22 cellular contexts compared by ENCODE assay signal in the genomic region with DNA sequence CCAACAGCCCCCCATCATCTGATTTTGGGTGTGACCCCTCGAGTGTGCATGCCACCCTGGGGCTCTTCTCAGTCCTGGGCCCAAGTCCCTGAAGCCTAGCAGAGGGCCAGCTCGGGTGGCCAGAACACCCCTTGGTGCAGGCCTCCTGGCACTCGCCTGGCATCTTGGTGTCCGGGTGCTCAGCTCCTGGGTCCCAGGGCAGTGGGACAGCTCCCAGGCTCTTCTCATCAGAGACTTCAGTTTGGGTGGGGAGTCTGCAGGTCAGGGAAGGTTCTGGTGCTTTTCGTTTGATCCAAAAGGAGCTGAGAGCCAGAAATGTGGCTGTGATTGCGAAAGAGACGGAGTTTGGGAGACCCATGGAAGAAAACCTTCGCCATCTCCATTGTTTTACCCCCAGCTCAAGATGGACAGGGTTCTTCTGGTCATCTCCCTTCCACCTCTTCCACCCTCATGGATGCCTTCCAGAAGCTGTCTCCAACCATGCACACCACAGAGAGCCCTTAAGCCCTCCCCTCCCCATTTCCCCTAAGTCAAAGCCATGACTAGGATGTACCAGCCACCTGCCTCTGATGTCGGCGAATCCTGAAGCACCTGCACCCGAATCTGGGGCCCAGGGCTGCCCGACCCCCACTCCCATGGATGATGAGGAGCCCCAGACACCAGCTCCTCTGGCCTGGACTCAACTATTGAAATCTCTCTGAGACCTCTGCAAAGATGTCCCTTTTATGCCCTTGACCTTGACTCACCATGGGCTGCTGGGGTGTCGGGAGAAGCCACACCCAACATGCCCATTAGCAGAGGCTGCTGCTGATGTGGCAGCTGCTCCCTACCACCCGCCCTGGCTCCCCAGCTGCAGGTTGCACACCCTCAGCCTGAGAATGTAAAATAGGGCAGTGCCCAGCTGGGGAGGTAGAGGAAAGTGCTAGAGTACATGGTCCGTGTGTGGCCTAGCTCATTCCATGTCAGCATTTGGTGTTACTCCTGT. TPM values are rescaled to one million over a fixed set of nuclear protein-coding genes. Genes with fewer than 3 reads are reported as not detected.
"Had no signal": no experiment of that assay in that cellular context is flagged by ENCODE, and none has a peak within 500 bp of the region (broad histone marks: within the 10 kb centered on the region; RNA-seq: fewer than 3 reads in every experiment).

No MANE protein-coding gene starts in this region.

- H3K36me3 ChIP-seq: ascending aorta, breast epithelium, tibial artery had no signal

- H3K4me1 ChIP-seq: ascending aorta, breast epithelium, tibial artery had no signal

- H3K27me3 Mint-ChIP-seq: activated CD4-positive, alpha-beta T cell treated with anti-CD3 and anti-CD28 coated beads for 36 hours had no signal

- H3K27me3 ChIP-seq: ascending aorta, breast epithelium had no signal

- H3K4me3 Mint-ChIP-seq: activated CD4-positive, alpha-beta T cell treated with anti-CD3 and anti-CD28 coated beads for 36 hours; activated naive CD4-positive, alpha-beta T cell treated with anti-CD3 and anti-CD28 coated beads, Interleukin-2, amount 50 U/mL, for 24 hours; nephron had no signal

- H3K9me3 ChIP-seq: ascending aorta, breast epithelium, tibial artery had no signal

- H3K4me1 Mint-ChIP-seq: activated CD4-positive, alpha-beta T cell treated with anti-CD3 and anti-CD28 coated beads for 36 hours; activated naive CD4-positive, alpha-beta T cell treated with anti-CD3 and anti-CD28 coated beads, Interleukin-2, amount 50 U/mL, for 24 hours; nephron had no signal

- DNase-seq: activated CD4-positive, alpha-beta T cell treated with anti-CD3 and anti-CD28 coated beads for 36 hours; activated CD4-positive, alpha-beta T cell treated with anti-CD3 and anti-CD28 coated beads, Interleukin-2, amount 50 U/mL, for 48 hours; activated gamma-delta T cell; activated T-cell treated with anti-CD3 and anti-CD28 coated beads, Interleukin-2, amount 50 U/mL, for 48 hours; cerebellar nuclear complex; effector memory CD4-positive, alpha-beta T cell; foreskin fibroblast; midbrain; nucleus accumbens; stimulated activated CD4-positive, alpha-beta T cell treated with anti-CD3 and anti-CD28 coated beads, Interleukin-12 subunit alpha, Interleukin-12 subunit beta, amount 100 ng/mL, for 4 hours; stimulated activated CD4-positive, alpha-beta T cell treated with anti-CD3 and anti-CD28 coated beads, Interleukin-1b, Interleukin-23, amount 100 ng/mL, for 48 hours; stimulated activated naive CD4-positive, alpha-beta T cell treated with Interleukin-2 at 50 U/mL for 16 hours; tibial artery had no signal

- H3K27ac Mint-ChIP-seq: activated CD4-positive, alpha-beta T cell treated with anti-CD3 and anti-CD28 coated beads for 36 hours; activated naive CD4-positive, alpha-beta T cell treated with anti-CD3 and anti-CD28 coated beads, Interleukin-2, amount 50 U/mL, for 24 hours; nephron had no signal

- H3K27ac ChIP-seq: ascending aorta, breast epithelium, hepatocyte, tibial artery had no signal

- H3K9me3 Mint-ChIP-seq: activated naive CD4-positive, alpha-beta T cell treated with anti-CD3 and anti-CD28 coated beads, Interleukin-2, amount 50 U/mL, for 24 hours; nephron had no signal

- ATAC-seq: activated CD4-positive, alpha-beta T cell treated with anti-CD3 and anti-CD28 coated beads for 36 hours had no signal

- H3K36me3 Mint-ChIP-seq: activated naive CD4-positive, alpha-beta T cell treated with anti-CD3 and anti-CD28 coated beads, Interleukin-2, amount 50 U/mL, for 24 hours had no signal

- H3K4me3 ChIP-seq: ascending aorta, breast epithelium, hepatocyte, tibial artery had no signal

RNA-seq across cellular contexts. Expression of a gene that starts 55.3 kb away (rescaled TPM):
- total RNA-seq: activated CD4-positive, alpha-beta T cell treated with anti-CD3 and anti-CD28 coated beads for 36 hours; lung microvascular endothelial cell; renal cortical epithelial cell; SK-MEL-5; T-helper 2 cell treated with Interferon-gamma antibody and Interleukin-4, amounts not matched to agents 100 ng/mL and 5 ng/mL, for 36 hours had no signal
